Comparison of ENCODE assay signal across 22 cellular contexts in the genomic region with DNA sequence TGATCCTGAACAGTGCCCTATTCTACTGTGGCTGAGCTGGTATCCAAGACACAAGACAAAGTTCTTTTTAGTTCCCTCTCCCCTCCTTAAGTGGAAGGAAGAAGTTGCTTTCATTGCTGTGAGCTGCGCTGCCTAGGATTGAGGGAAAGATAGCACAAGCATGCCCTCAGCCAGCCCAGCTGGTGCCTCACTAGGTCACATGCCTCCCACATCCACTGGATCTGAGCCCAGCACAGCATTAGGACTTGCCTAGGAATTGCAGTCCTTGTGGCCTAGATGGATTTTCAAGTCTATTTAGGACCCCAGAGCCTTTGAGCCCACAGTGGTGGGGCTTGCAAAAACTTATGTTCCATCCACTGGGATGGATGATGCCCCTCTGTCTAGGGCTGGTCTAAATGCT.
"Had no signal": no experiment of that assay in that cellular context is flagged by ENCODE, and none has a peak within 500 bp of the region (broad histone marks: within the 10 kb centered on the region; RNA-seq: fewer than 3 reads in every experiment).

No MANE protein-coding gene starts in this region.

- ATAC-seq: HepG2 had no signal

- H3K27me3 ChIP-seq: SJSA1 had no signal

- H3K36me3 ChIP-seq: SJSA1 had no signal

- H3K4me3 ChIP-seq: SJSA1, SK-N-MC had no signal

- DNase-seq: IMR-90, Karpas-422, KG1, MM.1S, NCI-H1092 treated with DMSO at 0.1 percent for 48 hours, NCI-H1436 treated with DMSO at 0.1 percent for 48 hours, NCI-H1694 treated with DMSO at 0.1 percent for 48 hours, NCI-H1930, NCI-H2081, NCI-H2107, NCI-H2227 treated with DMSO at 0.1 percent for 48 hours, NCI-H446, NCI-H510A, NCI-H524 treated with DMSO at 0.1 percent for 48 hours, NCI-H69, NCI-H774, Right ventricle myocardium superior, RPMI8226, SIG-M5 had no signal

- H3K4me1 ChIP-seq: SJSA1 had no signal

- H3K27ac ChIP-seq: SJSA1, SK-N-MC had no signal

- H3K9me3 ChIP-seq: SJSA1 had no signal
